In genomic region chr14:44149597-44149996, GRCh38 we compare ENCODE assay signal across 8 cellular contexts.
A peak's percentile ranks its signal among the peaks of the same experiment; 100 is the strongest.
DNase-seq lines count a peak whose midpoint lies in the region; ATAC-seq and TF ChIP-seq lines count a peak whose summit lies in the region.

No MANE protein-coding gene starts in this region.

- no peak for DNase-seq in GM13977 (ENCODE audit: low spot score)
- DNase-seq in MV-4-11 (lab: John Stamatoyannopoulos, UW), result peak; percentile 28
- DNase-seq in SK-MEL-5 (ENCODE audit: low read depth, low spot score), result peak; percentile 88
- DNase-seq in right lobe of liver, result peak in 1 of 3 donors; percentile 44
- DNase-seq in adrenal gland, result no peak
- DNase-seq in NOMO-1 treated with DMSO at 0.1 percent for 48 hours (lab: John Stamatoyannopoulos, UW; ENCODE audit: unreplicated experiment), result no peak
- DNase-seq in prostate gland (ENCODE audit: low spot score), result no peak

- no peaks in the 10 kb centered on the region for H3K4me1 ChIP-seq in right lobe of liver
- H3K4me1 ChIP-seq in adrenal gland (replicated peaks in 1 of 2), result no peaks in the 10 kb centered on the region
- no peaks in the 10 kb centered on the region for H3K4me1 ChIP-seq in prostate gland (replicated peaks)

- H3K36me3 ChIP-seq in right lobe of liver (no peaks in the 10 kb centered on the region), adrenal gland (replicated peaks in 1 of 2) (no peaks in the 10 kb centered on the region), prostate gland (no peaks in the 10 kb centered on the region)

- H3K4me3 ChIP-seq in right lobe of liver (no peak overlapping the region), adrenal gland (no peak overlapping the region), prostate gland (no peak overlapping the region)

- H3K27ac ChIP-seq in right lobe of liver (no peak overlapping the region), adrenal gland (no peak overlapping the region), prostate gland (no peak overlapping the region)

- intact Hi-C loops in right lobe of liver (cut with DNase I) (no loop called here), adrenal gland (cut with DNase I) (no loop called here), prostate gland (cut with DNase I) (no loop called here)

- in situ Hi-C loops in GM13977 (cut with MboI; ENCODE audit: low pct_unique_long_range_greater_than_20kb, low sequenced_read_pairs, unreplicated experiment) (no loop called here), SK-MEL-5 (cut with HindIII; ENCODE audit: low pct_unique_long_range_greater_than_20kb, low sequenced_read_pairs) (no loop called here)

- TF ChIP-seq POLR2A in right lobe of liver (IDR thresholded peaks at IDR 0.05), result no peak
- TF ChIP-seq POLR2A in adrenal gland (IDR thresholded peaks at IDR 0.05), result no peak
- TF ChIP-seq POLR2A in prostate gland (IDR thresholded peaks at IDR 0.05), result no peak

- H3K9me3 ChIP-seq in right lobe of liver (no peaks in the 10 kb centered on the region), adrenal gland (replicated peaks in 1 of 3) (no peaks in the 10 kb centered on the region), prostate gland (no peaks in the 10 kb centered on the region)

- H3K27me3 ChIP-seq in right lobe of liver (no peaks in the 10 kb centered on the region), adrenal gland (no peaks in the 10 kb centered on the region), prostate gland (replicated peaks; ENCODE audit: insufficient read depth) (no peaks in the 10 kb centered on the region)

- ATAC-seq in right lobe of liver (peak; percentile 70 to 77 (median 76)), HG02798 (IDR thresholded peaks at IDR 0.05; ENCODE audit: poor library complexity, unreplicated experiment) (no peak)

- TF ChIP-seq CTCF in GM13977 (IDR thresholded peaks at IDR 0.05; ENCODE audit: extremely low read depth, insufficient read depth, missing control alignments), result peak; percentile 45
- peak; percentile 41 to 51 (median 47) for TF ChIP-seq CTCF in right lobe of liver (IDR thresholded peaks at IDR 0.05)
- no peak for TF ChIP-seq CTCF in adrenal gland (IDR thresholded peaks at IDR 0.05)
- TF ChIP-seq CTCF in prostate gland (IDR thresholded peaks at IDR 0.05), result no peak

- 10% methylated on average over 3 of the region's 3 CpGs for WGBS in right lobe of liver (ENCODE audit: insufficient coverage, low coverage, low lambda C conversion rate, missing lambda C conversion rate)
- 23 to 31% (median 24%) methylated on average over 3 of the region's 3 CpGs for WGBS in adrenal gland, 4 donors
- 51% methylated on average over 3 of the region's 3 CpGs for WGBS in prostate gland

Comparison
In these comparisons a context has a peak if more than half of its experiments do, and no peak if none do; other contexts are left out.
1. DNase-seq: peak in MV-4-11 (single experiment) and SK-MEL-5 (single experiment); none in GM13977 (single experiment), adrenal gland (0 of 7), NOMO-1 treated with DMSO at 0.1 percent for 48 hours (single experiment) and prostate gland (single experiment).
2. CTCF ChIP-seq: peak in GM13977 (single experiment) and right lobe of liver (4 of 4); none in adrenal gland (0 of 6) and prostate gland (0 of 4).